ENCODE assay signal across 8 cellular contexts in the genomic region with DNA sequence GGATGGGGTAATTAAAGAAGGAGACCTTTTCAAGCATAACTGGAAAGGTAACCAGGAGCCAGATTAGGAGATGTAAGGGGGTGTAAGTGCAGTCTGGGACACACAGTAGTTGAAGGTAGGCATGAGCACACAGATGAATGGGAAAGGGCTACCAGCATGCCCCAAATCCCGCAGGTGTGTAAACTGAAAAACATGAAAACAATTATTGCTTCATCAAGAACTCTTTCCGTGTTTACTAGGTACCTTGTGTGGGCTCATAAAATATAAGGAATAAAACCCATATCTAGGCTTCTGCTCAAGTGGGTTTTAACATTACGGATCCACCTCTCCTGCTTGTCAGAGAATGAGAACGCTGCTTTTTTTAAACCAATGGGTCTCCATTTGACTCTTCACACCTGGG. TPM values are rescaled to one million over a fixed set of nuclear protein-coding genes. Genes with fewer than 3 reads are reported as not detected.
A peak's percentile ranks its signal among the peaks of the same experiment; 100 is the strongest.
DNase-seq lines count a peak whose midpoint lies in the region; ATAC-seq and TF ChIP-seq lines count a peak whose summit lies in the region.

No MANE protein-coding gene starts in this region.

- H3K27me3 ChIP-seq in DND-41 (ENCODE audit: insufficient read depth, low read length, poor library complexity), result no peaks in the 10 kb centered on the region
- H3K27me3 ChIP-seq in PC-3 (ENCODE audit: low read length), result no peaks in the 10 kb centered on the region

- H3K4me3 Mint-ChIP-seq in osteocyte (ENCODE audit: unreplicated experiment), result peak overlapping the region; percentile 80

- peak overlapping the region; percentile 92 for H3K9ac ChIP-seq in DND-41 (ENCODE audit: low read depth, low read length)
- H3K9ac ChIP-seq in PC-3 (ENCODE audit: low read length), result peak overlapping the region; percentile 96

- H3K36me3 ChIP-seq in DND-41 (ENCODE audit: insufficient read depth, low read length), result peaks cover 6% of the 10 kb centered on the region
- H3K36me3 ChIP-seq in PC-3 (ENCODE audit: low read depth, low read length), result no peaks in the 10 kb centered on the region

- intact Hi-C loops in PC-3 (cut with micrococcal nuclease), result no loop called here

- H3K4me3 ChIP-seq in DND-41 (ENCODE audit: low read depth in 1 of 2, low read length in 2 of 2), result peak overlapping the region; percentile 93 to 99
- peak overlapping the region; percentile 95 for H3K4me3 ChIP-seq in PC-3 (ENCODE audit: low read length)
- H3K4me3 ChIP-seq in epithelial cell of esophagus (ENCODE audit: low read length), result peak overlapping the region; percentile 60

- H3K27ac ChIP-seq in DND-41 (ENCODE audit: low read length) (peak overlapping the region; percentile 74; the same call in 1 of the 2 replicates), PC-3 (ENCODE audit: low read length) (no peak overlapping the region), substantia nigra (ENCODE audit: low read depth, low read length, poor library complexity, severe bottlenecking) (no peak overlapping the region)

- no peaks in the 10 kb centered on the region for H3K9me3 Mint-ChIP-seq in osteocyte (ENCODE audit: unreplicated experiment)

- TF ChIP-seq CTCF in DND-41 (IDR thresholded peaks at IDR 0.05; ENCODE audit: borderline replicate concordance, extremely low read depth, low read length, poor library complexity, severe bottlenecking) (no peak), PC-3 (conservative IDR thresholded peaks at IDR 0.05; ENCODE audit: low read depth, low read length) (no peak), epithelial cell of esophagus (IDR thresholded peaks at IDR 0.05; ENCODE audit: insufficient read depth, low read depth, low read length, missing control alignments) (no peak), osteocyte (IDR thresholded peaks at IDR 0.05) (no peak)

- peak overlapping the region; percentile 9 for H3K27ac Mint-ChIP-seq in osteocyte (ENCODE audit: unreplicated experiment)

- H3F3A ChIP-seq in PC-3 (ENCODE audit: low read length, unreplicated experiment), result no peaks in the 10 kb centered on the region

- DNase-seq in DND-41 (no peak), PC-3 (no peak), epithelial cell of esophagus (ENCODE audit: low read depth) (no peak), osteocyte (ENCODE audit: extremely low spot score, unreplicated experiment) (no peak), substantia nigra (lab: John Stamatoyannopoulos, UW) (no peak), NCI-H2171 (lab: John Stamatoyannopoulos, UW) (no peak), NCI-H2029 treated with DMSO at 0.1 percent for 48 hours (lab: John Stamatoyannopoulos, UW) (no peak)
- DNase-seq in stimulated activated CD4-positive, alpha-beta T cell treated with anti-CD3 and anti-CD28 coated beads, Interleukin-4, amount 100 ng/mL, for 4 hours, result no peak

- H3K36me3 Mint-ChIP-seq in osteocyte (ENCODE audit: unreplicated experiment), result peaks cover 2% of the 10 kb centered on the region

- no peaks in the 10 kb centered on the region for H3K27me3 Mint-ChIP-seq in osteocyte (ENCODE audit: unreplicated experiment)

- ATAC-seq in DND-41 (ENCODE audit: insufficient read depth, low read depth) (no peak), PC-3 (no peak)

- H3K4me1 ChIP-seq in DND-41 (ENCODE audit: insufficient read depth, low read length) (peaks cover 27% of the 10 kb centered on the region), PC-3 (ENCODE audit: insufficient read depth, low read length) (peaks cover 19% of the 10 kb centered on the region)

- no peaks in the 10 kb centered on the region for H3K9me2 ChIP-seq in PC-3 (replicated peaks; ENCODE audit: low read length)

- H3K79me2 ChIP-seq in DND-41 (ENCODE audit: insufficient read depth, low read length) (peaks cover 58% of the 10 kb centered on the region), PC-3 (ENCODE audit: low read length) (peaks cover 61% of the 10 kb centered on the region)

- POLR2A ChIA-PET in PC-3 (lab: Charles Lee; ENCODE audit: unreplicated experiment), result interaction anchor here (0.5 kb wide), 1 partner anchor 376 kb away, joined by 4 read pairs; no protein-coding TSS in a partner anchor

- H4K20me1 ChIP-seq in DND-41 (ENCODE audit: insufficient read depth, low read length) (peaks cover 14% of the 10 kb centered on the region; the same call in 1 of the 2 replicates), PC-3 (ENCODE audit: low read length) (no peaks in the 10 kb centered on the region)

- BruUV-seq in PC-3 (replicated peaks; lab: Mats Ljungman, UMichigan), result no TSS peak

- H2AFZ ChIP-seq in DND-41 (ENCODE audit: low read depth, low read length) (no peak overlapping the region), PC-3 (ENCODE audit: low read length) (no peak overlapping the region)

- H3K4me1 Mint-ChIP-seq in osteocyte (ENCODE audit: unreplicated experiment), result peaks cover 20% of the 10 kb centered on the region

- H3K9me3 ChIP-seq in DND-41 (ENCODE audit: insufficient read depth, low read length, severe bottlenecking) (no peaks in the 10 kb centered on the region), PC-3 (ENCODE audit: low read length) (no peaks in the 10 kb centered on the region)

- CTCF ChIA-PET in PC-3 (lab: Charles Lee), result no interaction called here

- H3K4me2 ChIP-seq in DND-41 (ENCODE audit: insufficient read depth, low read length), result peak overlapping the region; percentile 92
- peak overlapping the region; percentile 96 for H3K4me2 ChIP-seq in PC-3 (ENCODE audit: low read length)

RNA-seq across cellular contexts. Expression of a gene that starts 1.1 kb away (rescaled TPM):
- 128 and 146 TPM in 2 replicates for total RNA-seq in PC-3 (2014; rRNA removed)
- total RNA-seq in osteocyte, result 67.2 and 76.9 TPM in 2 replicates

RNA-seq across cellular contexts. Expression of a gene that starts 41.3 kb away (rescaled TPM):
- total RNA-seq in PC-3 (2014; rRNA removed), result 8.2 and 35.5 TPM in 2 replicates
- 16.0 and 16.1 TPM in 2 replicates for total RNA-seq in osteocyte
